12 cellular contexts compared by ENCODE assay signal in genomic region chr15:55255714-55256113, GRCh38. TPM values are rescaled to one million over a fixed set of nuclear protein-coding genes. Genes with fewer than 3 reads are reported as not detected.
DNase-seq lines count a peak whose midpoint lies in the region; ATAC-seq and TF ChIP-seq lines count a peak whose summit lies in the region.
"Had no signal": no experiment of that assay in that cellular context is flagged by ENCODE, and none has a peak within 500 bp of the region (broad histone marks: within the 10 kb centered on the region; RNA-seq: fewer than 3 reads in every experiment).

No MANE protein-coding gene starts in this region.

- TF ChIP-seq CTCF in psoas muscle (IDR thresholded peaks at IDR 0.05) = no peak

- peak; percentile 55 to 64 for ATAC-seq in activated T-cell treated with anti-CD3 and anti-CD28 coated beads, Interleukin-2, amount 50 U/mL, for 4 hours
- peak; percentile 50 for ATAC-seq in HG02763 (IDR thresholded peaks at IDR 0.05; ENCODE audit: unreplicated experiment)
- no peak for ATAC-seq in psoas muscle
- ATAC-seq in GM19463 (IDR thresholded peaks at IDR 0.05; ENCODE audit: unreplicated experiment) = no peak
- no peak for ATAC-seq in GM21367 (IDR thresholded peaks at IDR 0.05; ENCODE audit: unreplicated experiment)

- WGBS in psoas muscle, 3 donors = 61 to 67% (median 62%) methylated on average over 5 of the region's 5 CpGs

- H3K9me3 Mint-ChIP-seq in activated T-cell treated with anti-CD3 and anti-CD28 coated beads, Interleukin-2, amount 50 U/mL, for 4 hours = no peaks in the 10 kb centered on the region
- no peaks in the 10 kb centered on the region for H3K9me3 Mint-ChIP-seq in activated T-helper 2 cell treated with anti-CD3 and anti-CD28 coated beads, Interferon-gamma antibody, Interleukin-2, Interleukin-4, amounts not matched to agents 10 μg/mL and 5 μg/mL and 100 μg/mL, durations not matched to agents 14 hours and 24 hours and 36 hours

- H3K4me3 Mint-ChIP-seq in activated T-cell treated with anti-CD3 and anti-CD28 coated beads, Interleukin-2, amount 50 U/mL, for 4 hours = peak overlapping the region; percentile 76
- peak overlapping the region; percentile 72 for H3K4me3 Mint-ChIP-seq in activated T-helper 2 cell treated with anti-CD3 and anti-CD28 coated beads, Interferon-gamma antibody, Interleukin-2, Interleukin-4, amounts not matched to agents 10 μg/mL and 5 μg/mL and 100 μg/mL, durations not matched to agents 14 hours and 24 hours and 36 hours (ENCODE audit: low read depth)

- H3K27me3 Mint-ChIP-seq in activated T-cell treated with anti-CD3 and anti-CD28 coated beads, Interleukin-2, amount 50 U/mL, for 4 hours (ENCODE audit: low read depth) = no peaks in the 10 kb centered on the region
- H3K27me3 Mint-ChIP-seq in activated T-helper 2 cell treated with anti-CD3 and anti-CD28 coated beads, Interferon-gamma antibody, Interleukin-2, Interleukin-4, amounts not matched to agents 10 μg/mL and 5 μg/mL and 100 μg/mL, durations not matched to agents 14 hours and 24 hours and 36 hours (ENCODE audit: low read depth) = no peaks in the 10 kb centered on the region

- H3K36me3 Mint-ChIP-seq in activated T-cell treated with anti-CD3 and anti-CD28 coated beads, Interleukin-2, amount 50 U/mL, for 4 hours (ENCODE audit: insufficient read depth) = peaks cover 37% of the 10 kb centered on the region
- peaks cover 46% of the 10 kb centered on the region for H3K36me3 Mint-ChIP-seq in activated T-helper 2 cell treated with anti-CD3 and anti-CD28 coated beads, Interferon-gamma antibody, Interleukin-2, Interleukin-4, amounts not matched to agents 10 μg/mL and 5 μg/mL and 100 μg/mL, durations not matched to agents 14 hours and 24 hours and 36 hours (ENCODE audit: low read depth)

- intact Hi-C loops in activated T-helper 2 cell treated with anti-CD3 and anti-CD28 coated beads, Interferon-gamma antibody, Interleukin-2, Interleukin-4, amounts not matched to agents 10 μg/mL and 5 μg/mL and 100 μg/mL, durations not matched to agents 14 hours and 24 hours and 36 hours (cut with micrococcal nuclease) = loop anchor here (1.0 to 5.0 kb wide), 3 partner anchors 17 to 33 kb away; no protein-coding TSS in a partner anchor
- intact Hi-C loops in psoas muscle (cut with DNase I) = no loop called here

- no peak for DNase-seq in activated T-cell treated with anti-CD3 and anti-CD28 coated beads, Interleukin-2, amount 50 U/mL, for 4 hours
- no peak for DNase-seq in activated T-cell treated with anti-CD3 and anti-CD28 coated beads, Interleukin-2, amount 50 U/mL, for 48 hours
- DNase-seq in activated T-helper 2 cell treated with anti-CD3 and anti-CD28 coated beads, Interferon-gamma antibody, Interleukin-2, Interleukin-4, amounts not matched to agents 10 μg/mL and 5 μg/mL and 100 μg/mL, durations not matched to agents 14 hours and 24 hours and 36 hours (ENCODE audit: low spot score) = no peak
- DNase-seq in psoas muscle (no peak), DMS53 (lab: John Stamatoyannopoulos, UW) (no peak)
- DNase-seq: amniotic stem cell, hypothalamus, KG1, SHP77 treated with DMSO at 0.1 percent for 48 hours had no signal

- no peaks in the 10 kb centered on the region for H3K4me1 ChIP-seq in psoas muscle

- no peaks in the 10 kb centered on the region for H3K27me3 ChIP-seq in psoas muscle (ENCODE audit: insufficient read depth in 3 of 3, low read length in 2 of 3)

- peak overlapping the region; percentile 43 for H3K4me3 ChIP-seq in psoas muscle

- no peaks in the 10 kb centered on the region for H3K36me3 ChIP-seq in psoas muscle (ENCODE audit: insufficient read depth in 1 of 2, low read depth in 1 of 2)

- no peak overlapping the region for H3K27ac ChIP-seq in psoas muscle

- H3K4me1 Mint-ChIP-seq in activated T-cell treated with anti-CD3 and anti-CD28 coated beads, Interleukin-2, amount 50 U/mL, for 4 hours (ENCODE audit: low read depth) = peaks cover 69% of the 10 kb centered on the region
- peaks cover 66% of the 10 kb centered on the region for H3K4me1 Mint-ChIP-seq in activated T-helper 2 cell treated with anti-CD3 and anti-CD28 coated beads, Interferon-gamma antibody, Interleukin-2, Interleukin-4, amounts not matched to agents 10 μg/mL and 5 μg/mL and 100 μg/mL, durations not matched to agents 14 hours and 24 hours and 36 hours (ENCODE audit: low read depth)

- H3K27ac Mint-ChIP-seq in activated T-helper 2 cell treated with anti-CD3 and anti-CD28 coated beads, Interferon-gamma antibody, Interleukin-2, Interleukin-4, amounts not matched to agents 10 μg/mL and 5 μg/mL and 100 μg/mL, durations not matched to agents 14 hours and 24 hours and 36 hours = peak overlapping the region; percentile 82

- no peaks in the 10 kb centered on the region for H3K9me3 ChIP-seq in psoas muscle

RNA-seq across cellular contexts. Expression of gene RAB27A, which starts 33.9 kb away (rescaled TPM):
- total RNA-seq in activated T-cell treated with anti-CD3 and anti-CD28 coated beads, Interleukin-2, amount 50 U/mL, for 4 hours = 100 to 1,000 TPM in 2 of 3 donors, 10 to 100 TPM in 1; 95.3 to 144 (median 108) TPM
- 72.3 and 74.4 TPM in 2 replicates for total RNA-seq in activated T-helper 2 cell treated with anti-CD3 and anti-CD28 coated beads, Interferon-gamma antibody, Interleukin-2, Interleukin-4, amounts not matched to agents 10 μg/mL and 5 μg/mL and 100 μg/mL, durations not matched to agents 14 hours and 24 hours and 36 hours
- total RNA-seq in psoas muscle = 1 to 10 TPM; 2.1 to 4.0 (median 2.6) TPM
- polyA plus RNA-seq in psoas muscle = 1 to 10 TPM; 1.2 to 5.4 (median 1.7) TPM

RNA-seq across cellular contexts. Expression of gene RSL24D1, which starts 59.0 kb away (rescaled TPM):
- 100 to 1,000 TPM; 182 to 211 (median 191) TPM for total RNA-seq in activated T-cell treated with anti-CD3 and anti-CD28 coated beads, Interleukin-2, amount 50 U/mL, for 4 hours
- total RNA-seq in activated T-helper 2 cell treated with anti-CD3 and anti-CD28 coated beads, Interferon-gamma antibody, Interleukin-2, Interleukin-4, amounts not matched to agents 10 μg/mL and 5 μg/mL and 100 μg/mL, durations not matched to agents 14 hours and 24 hours and 36 hours = 94.0 and 97.0 TPM in 2 replicates
- 10 to 100 TPM; 37.9 to 61.0 (median 55.3) TPM for total RNA-seq in psoas muscle
- 10 to 100 TPM; 60.0 to 73.7 (median 71.3) TPM for polyA plus RNA-seq in psoas muscle

Comparison
In these comparisons a context has a peak if more than half of its experiments do, and no peak if none do; other contexts are left out.
1. ATAC-seq: peak in activated T-cell treated with anti-CD3 and anti-CD28 coated beads, Interleukin-2, amount 50 U/mL, for 4 hours (2 of 2) and HG02763 (single experiment); none in psoas muscle (0 of 4), GM19463 (single experiment) and GM21367 (single experiment).
2. RNA of gene RAB27A, which starts 33.9 kb away (total RNA-seq): 95.3 to 144 TPM in activated T-cell treated with anti-CD3 and anti-CD28 coated beads, Interleukin-2, amount 50 U/mL, for 4 hours and 72.3 to 74.4 TPM in activated T-helper 2 cell treated with anti-CD3 and anti-CD28 coated beads, Interferon-gamma antibody, Interleukin-2, Interleukin-4, amounts not matched to agents 10 μg/mL and 5 μg/mL and 100 μg/mL, durations not matched to agents 14 hours and 24 hours and 36 hours; 2.1 to 4.0 TPM in psoas muscle; every median in the first group is over 10 times any median in the second.